Comparison of ENCODE assay signal across 12 cellular contexts in genomic region chr6:78615430-78615904, GRCh38.
A peak's percentile ranks its signal among the peaks of the same experiment; 100 is the strongest.
DNase-seq lines count a peak whose midpoint lies in the region; ATAC-seq and TF ChIP-seq lines count a peak whose summit lies in the region.
"Had no signal": no experiment of that assay in that cellular context is flagged by ENCODE, and none has a peak within 500 bp of the region (broad histone marks: within the 10 kb centered on the region; RNA-seq: fewer than 3 reads in every experiment).

No MANE protein-coding gene starts in this region.

- no peak overlapping the region for H2AK5ac ChIP-seq in neuronal stem cell (ENCODE audit: low read depth, low read length)

- H3K4me1 ChIP-seq in PC-3 (ENCODE audit: insufficient read depth, low read length) (no peaks in the 10 kb centered on the region), neuronal stem cell (ENCODE audit: control insufficient read depth in 2 of 2, insufficient read depth in 1 of 2, low read depth in 1 of 2, low read length in 2 of 2) (peaks cover 0 to 2% of the 10 kb centered on the region in 2 donors)

- no peak overlapping the region for H3K9ac ChIP-seq in PC-3 (ENCODE audit: low read length)
- H3K9ac ChIP-seq in neuronal stem cell (ENCODE audit: low read depth, low read length, poor library complexity), result no peak overlapping the region

- POLR2A ChIA-PET in PC-3 (lab: Charles Lee; ENCODE audit: unreplicated experiment), result no interaction called here

- no peak overlapping the region for H2AFZ ChIP-seq in PC-3 (ENCODE audit: low read length)
- no peak overlapping the region for H2AFZ ChIP-seq in neuronal stem cell (ENCODE audit: low read length)

- no peak overlapping the region for H4K91ac ChIP-seq in neuronal stem cell (ENCODE audit: low read depth, low read length, poor library complexity)

- no TSS peak for BruUV-seq in PC-3 (replicated peaks; lab: Mats Ljungman, UMichigan)

- H3K36me3 ChIP-seq in PC-3 (ENCODE audit: low read depth, low read length) (no peaks in the 10 kb centered on the region), neuronal stem cell (replicated peaks in 1 of 2; ENCODE audit: control insufficient read depth in 2 of 2, insufficient read depth in 2 of 2, low read length in 2 of 2) (no peaks in the 10 kb centered on the region)

- H3K79me2 ChIP-seq in PC-3 (ENCODE audit: low read length), result no peaks in the 10 kb centered on the region

- H3K23ac ChIP-seq in neuronal stem cell (ENCODE audit: low read depth, low read length, poor library complexity), result no peak overlapping the region

- no peaks in the 10 kb centered on the region for H3K9me3 ChIP-seq in PC-3 (ENCODE audit: low read length)
- no peaks in the 10 kb centered on the region for H3K9me3 ChIP-seq in neuronal stem cell (replicated peaks in 1 of 2; ENCODE audit: control insufficient read depth in 2 of 2, insufficient read depth in 1 of 2, low read depth in 1 of 2, low read length in 2 of 2)

- no peaks in the 10 kb centered on the region for H3K27me3 ChIP-seq in PC-3 (ENCODE audit: low read length)
- H3K27me3 ChIP-seq in neuronal stem cell (ENCODE audit: control insufficient read depth in 3 of 3, insufficient read depth in 3 of 3, low read depth in 1 of 3, low read length in 3 of 3), result no peaks in the 10 kb centered on the region

- no peak overlapping the region for H2BK15ac ChIP-seq in neuronal stem cell (ENCODE audit: low read length)

- H4K8ac ChIP-seq in neuronal stem cell (ENCODE audit: low read depth, low read length), result no peak overlapping the region

- intact Hi-C loops in PC-3 (cut with micrococcal nuclease), result no loop called here

- no peak for TF ChIP-seq CTCF in PC-3 (conservative IDR thresholded peaks at IDR 0.05; ENCODE audit: low read depth, low read length)
- no peak for TF ChIP-seq CTCF in GM20000 (IDR thresholded peaks at IDR 0.05; ENCODE audit: extremely low read depth, missing control alignments)

- H2BK12ac ChIP-seq in neuronal stem cell (ENCODE audit: low read length), result no peak overlapping the region

- H3K4me3 ChIP-seq in PC-3 (ENCODE audit: low read length) (no peak overlapping the region), neuronal stem cell (ENCODE audit: low read length in 2 of 2) (no peak overlapping the region)

- ATAC-seq in GM19452 (IDR thresholded peaks at IDR 0.05; ENCODE audit: unreplicated experiment) (peak; percentile 86), HG02981 (IDR thresholded peaks at IDR 0.05; ENCODE audit: unreplicated experiment) (peak; percentile 44), PC-3 (no peak; the same call in 1 of the 2 replicates), HG03135 (IDR thresholded peaks at IDR 0.05; ENCODE audit: unreplicated experiment) (no peak)
- ATAC-seq: activated naive CD4-positive, alpha-beta T cell treated with anti-CD3 and anti-CD28 coated beads, Interleukin-2, amount 50 U/mL, for 72 hours had no signal

- no peaks in the 10 kb centered on the region for H3F3A ChIP-seq in PC-3 (ENCODE audit: low read length, unreplicated experiment)

- H3K9me2 ChIP-seq in PC-3 (replicated peaks; ENCODE audit: low read length), result no peaks in the 10 kb centered on the region

- H3K4ac ChIP-seq in neuronal stem cell (ENCODE audit: low read length), result no peak overlapping the region

- H3K4me2 ChIP-seq in PC-3 (ENCODE audit: low read length), result no peak overlapping the region
- H3K4me2 ChIP-seq in neuronal stem cell (ENCODE audit: insufficient read depth, low read length, poor library complexity, severe bottlenecking), result no peak overlapping the region

- H3K27ac ChIP-seq in PC-3 (ENCODE audit: low read length) (no peak overlapping the region), neuronal stem cell (replicated peaks; ENCODE audit: low read length) (no peak overlapping the region)

- H3K18ac ChIP-seq in neuronal stem cell (ENCODE audit: low read length), result no peak overlapping the region

- no peak overlapping the region for H2BK5ac ChIP-seq in neuronal stem cell (ENCODE audit: low read length)

- no peak overlapping the region for H3K14ac ChIP-seq in neuronal stem cell (ENCODE audit: low read length)

- DNase-seq in AG08395 (ENCODE audit: low spot score), result peak; percentile 20
- DNase-seq in PC-3, result peak; percentile 39
- no peak for DNase-seq in GM20000 (ENCODE audit: low spot score)
- no peak for DNase-seq in neuronal stem cell (ENCODE audit: low spot score)
- no peak for DNase-seq in SK-N-DZ (ENCODE audit: low spot score)
- DNase-seq: activated B cell treated with CpG ODN at 0.5 μM for 24 hours, HCEC 1CT, NCI-H1092 treated with DMSO at 0.1 percent for 48 hours had no signal

- no peak overlapping the region for H2BK120ac ChIP-seq in neuronal stem cell (ENCODE audit: low read depth, low read length)

- WGBS in neuronal stem cell (ENCODE audit: extremely low coverage in 2 of 2, insufficient read length in 2 of 2, insufficient replicate concordance in 1 of 2), 2 donors, result no CpG with 5 or more reads among the region's 1 CpG

- H4K20me1 ChIP-seq in PC-3 (ENCODE audit: low read length), result no peaks in the 10 kb centered on the region

- no peaks in the 10 kb centered on the region for H3K79me1 ChIP-seq in neuronal stem cell (ENCODE audit: low read depth, low read length)

- CTCF ChIA-PET in PC-3 (lab: Charles Lee), result no interaction called here

Comparison
In these comparisons a context has a peak if more than half of its experiments do, and no peak if none do; other contexts are left out.
1. DNase-seq: peak in AG08395 (single experiment) and PC-3 (single experiment); none in GM20000 (single experiment), neuronal stem cell (single experiment) and SK-N-DZ (single experiment).
2. ATAC-seq: peak in GM19452 (single experiment) and HG02981 (single experiment); none in PC-3 (single experiment) and HG03135 (single experiment).